ENCODE assay signal across 14 cellular contexts in genomic region chr14:20372796-20373195, GRCh38. TPM values are rescaled to one million over a fixed set of nuclear protein-coding genes. Genes with fewer than 3 reads are reported as not detected.
A peak's percentile ranks its signal among the peaks of the same experiment; 100 is the strongest.
DNase-seq lines count a peak whose midpoint lies in the region; ATAC-seq and TF ChIP-seq lines count a peak whose summit lies in the region.
"Had no signal": no experiment of that assay in that cellular context is flagged by ENCODE, and none has a peak within 500 bp of the region (broad histone marks: within the 10 kb centered on the region; RNA-seq: fewer than 3 reads in every experiment).

No MANE protein-coding gene starts in this region.

- ATAC-seq in WTC11, result no peak
- no peak for ATAC-seq in natural killer cell
- ATAC-seq: GM23338 had no signal

- intact Hi-C loops in activated CD4-positive, alpha-beta T cell treated with anti-CD3 and anti-CD28 coated beads, Interleukin-2, amount 10 ng/mL, durations not matched to agents 24 days and 14 days (cut with micrococcal nuclease), result no loop called here
- intact Hi-C loops in activated naive CD4-positive, alpha-beta T cell treated with anti-CD3 and anti-CD28 coated beads for 36 hours (cut with micrococcal nuclease), result no loop called here
- intact Hi-C loops in natural killer cell (cut with micrococcal nuclease), result no loop called here

- TF ChIP-seq CTCF in WTC11 (IDR thresholded peaks at IDR 0.05) (no peak), natural killer cell (IDR thresholded peaks at IDR 0.05) (no peak)

- no peaks in the 10 kb centered on the region for H3K27me3 Mint-ChIP-seq in activated CD4-positive, alpha-beta T cell treated with anti-CD3 and anti-CD28 coated beads, Interleukin-2, amount 10 ng/mL, durations not matched to agents 24 days and 14 days
- no peaks in the 10 kb centered on the region for H3K27me3 Mint-ChIP-seq in activated naive CD4-positive, alpha-beta T cell treated with anti-CD3 and anti-CD28 coated beads, Interleukin-2, amount 10 ng/mL, durations not matched to agents 7 days and 5 days
- H3K27me3 Mint-ChIP-seq in activated naive CD4-positive, alpha-beta T cell treated with anti-CD3 and anti-CD28 coated beads for 36 hours (ENCODE audit: low read depth), result no peaks in the 10 kb centered on the region
- no peaks in the 10 kb centered on the region for H3K27me3 Mint-ChIP-seq in WTC11 (ENCODE audit: low read depth)
- H3K27me3 Mint-ChIP-seq in natural killer cell (ENCODE audit: low read depth in 2 of 2), result no peaks in the 10 kb centered on the region
- H3K27me3 Mint-ChIP-seq: CD4-positive, alpha-beta T cell had no signal

- peak overlapping the region; percentile 10 for H3K27ac Mint-ChIP-seq in activated CD4-positive, alpha-beta T cell treated with anti-CD3 and anti-CD28 coated beads, Interleukin-2, amount 10 ng/mL, durations not matched to agents 24 days and 14 days
- peak overlapping the region; percentile 39 for H3K27ac Mint-ChIP-seq in activated naive CD4-positive, alpha-beta T cell treated with anti-CD3 and anti-CD28 coated beads, Interleukin-2, amount 10 ng/mL, durations not matched to agents 7 days and 5 days
- H3K27ac Mint-ChIP-seq in activated naive CD4-positive, alpha-beta T cell treated with anti-CD3 and anti-CD28 coated beads for 36 hours, result no peak overlapping the region
- H3K27ac Mint-ChIP-seq in WTC11 (peak overlapping the region; percentile 32), natural killer cell (no peak overlapping the region)
- H3K27ac Mint-ChIP-seq: CD4-positive, alpha-beta T cell; GM23338 had no signal

- H3K9me3 Mint-ChIP-seq in activated CD4-positive, alpha-beta T cell treated with anti-CD3 and anti-CD28 coated beads, Interleukin-2, amount 10 ng/mL, durations not matched to agents 24 days and 14 days, result no peaks in the 10 kb centered on the region
- H3K9me3 Mint-ChIP-seq in activated naive CD4-positive, alpha-beta T cell treated with anti-CD3 and anti-CD28 coated beads, Interleukin-2, amount 10 ng/mL, durations not matched to agents 7 days and 5 days, result no peaks in the 10 kb centered on the region
- H3K9me3 Mint-ChIP-seq in activated naive CD4-positive, alpha-beta T cell treated with anti-CD3 and anti-CD28 coated beads for 36 hours, result peaks cover 2% of the 10 kb centered on the region
- H3K9me3 Mint-ChIP-seq in WTC11 (peaks cover 3% of the 10 kb centered on the region; the same call in 1 of the 2 replicates), natural killer cell (no peaks in the 10 kb centered on the region)
- H3K9me3 Mint-ChIP-seq: CD4-positive, alpha-beta T cell; GM23338 had no signal

- DNase-seq in activated CD4-positive, alpha-beta T cell treated with anti-CD3 and anti-CD28 coated beads, Interleukin-2, amount 10 ng/mL, durations not matched to agents 24 days and 14 days, result no peak
- DNase-seq in activated CD4-positive, alpha-beta T cell treated with anti-CD3 and anti-CD28 coated beads for 48 hours, result no peak
- DNase-seq in activated naive CD4-positive, alpha-beta T cell treated with anti-CD3 and anti-CD28 coated beads, Interleukin-2, amount 10 ng/mL, durations not matched to agents 7 days and 5 days, result no peak
- no peak for DNase-seq in activated naive CD4-positive, alpha-beta T cell treated with anti-CD3 and anti-CD28 coated beads for 36 hours
- DNase-seq in WTC11 (ENCODE audit: low spot score) (no peak), T-helper 2 cell (no peak), natural killer cell (no peak)
- DNase-seq: AML-193; CD4-positive, alpha-beta T cell; DMS153; DMS79; GDM1; HCEC 1CT had no signal

- H3K4me3 Mint-ChIP-seq in activated CD4-positive, alpha-beta T cell treated with anti-CD3 and anti-CD28 coated beads, Interleukin-2, amount 10 ng/mL, durations not matched to agents 24 days and 14 days, result no peak overlapping the region
- H3K4me3 Mint-ChIP-seq in activated naive CD4-positive, alpha-beta T cell treated with anti-CD3 and anti-CD28 coated beads, Interleukin-2, amount 10 ng/mL, durations not matched to agents 7 days and 5 days, result no peak overlapping the region
- H3K4me3 Mint-ChIP-seq in activated naive CD4-positive, alpha-beta T cell treated with anti-CD3 and anti-CD28 coated beads for 36 hours, result no peak overlapping the region
- H3K4me3 Mint-ChIP-seq in WTC11, result no peak overlapping the region
- no peak overlapping the region for H3K4me3 Mint-ChIP-seq in natural killer cell
- H3K4me3 Mint-ChIP-seq: CD4-positive, alpha-beta T cell; GM23338 had no signal

- POLR2A ChIA-PET in WTC11 (lab: Charles Lee), result no interaction called here

- peaks cover 71% of the 10 kb centered on the region for H3K36me3 Mint-ChIP-seq in activated CD4-positive, alpha-beta T cell treated with anti-CD3 and anti-CD28 coated beads, Interleukin-2, amount 10 ng/mL, durations not matched to agents 24 days and 14 days (ENCODE audit: low read depth)
- H3K36me3 Mint-ChIP-seq in activated naive CD4-positive, alpha-beta T cell treated with anti-CD3 and anti-CD28 coated beads, Interleukin-2, amount 10 ng/mL, durations not matched to agents 7 days and 5 days, result peaks cover 66% of the 10 kb centered on the region
- H3K36me3 Mint-ChIP-seq in activated naive CD4-positive, alpha-beta T cell treated with anti-CD3 and anti-CD28 coated beads for 36 hours (ENCODE audit: low read depth), result peaks cover 36% of the 10 kb centered on the region
- H3K36me3 Mint-ChIP-seq in WTC11 (peaks cover 49% of the 10 kb centered on the region), natural killer cell (peaks cover 37% of the 10 kb centered on the region)

- CTCF ChIA-PET in activated naive CD4-positive, alpha-beta T cell treated with anti-CD3 and anti-CD28 coated beads, Interleukin-2, amount 10 ng/mL, durations not matched to agents 7 days and 5 days (lab: Charles Lee), result interaction anchor here (0.6 kb wide), 1 partner anchor 790 kb away, joined by 4 read pairs; no protein-coding TSS in a partner anchor
- CTCF ChIA-PET in activated naive CD4-positive, alpha-beta T cell treated with anti-CD3 and anti-CD28 coated beads for 36 hours (lab: Charles Lee), result no interaction called here
- CTCF ChIA-PET in WTC11 (lab: Charles Lee), result no interaction called here

- peaks cover 2% of the 10 kb centered on the region for H3K4me1 Mint-ChIP-seq in activated CD4-positive, alpha-beta T cell treated with anti-CD3 and anti-CD28 coated beads, Interleukin-2, amount 10 ng/mL, durations not matched to agents 24 days and 14 days
- H3K4me1 Mint-ChIP-seq in activated naive CD4-positive, alpha-beta T cell treated with anti-CD3 and anti-CD28 coated beads, Interleukin-2, amount 10 ng/mL, durations not matched to agents 7 days and 5 days, result no peaks in the 10 kb centered on the region
- peaks cover 5% of the 10 kb centered on the region for H3K4me1 Mint-ChIP-seq in activated naive CD4-positive, alpha-beta T cell treated with anti-CD3 and anti-CD28 coated beads for 36 hours (ENCODE audit: low read depth)
- no peaks in the 10 kb centered on the region for H3K4me1 Mint-ChIP-seq in WTC11
- no peaks in the 10 kb centered on the region for H3K4me1 Mint-ChIP-seq in natural killer cell
- H3K4me1 Mint-ChIP-seq: GM23338 had no signal

TF ChIP-seq in WTC11, 78 proteins besides CTCF, POLR2A, EP300 and RAD21:
- TF ChIP-seq NFATC4 (CRISPR knock-in tag; IDR thresholded peaks at IDR 0.05) (no peak), E2F4 (CRISPR knock-in tag; IDR thresholded peaks at IDR 0.05; ENCODE audit: borderline replicate concordance, low read depth) (no peak), MXD4 (CRISPR knock-in tag; IDR thresholded peaks at IDR 0.05; ENCODE audit: borderline replicate concordance) (no peak), SMAD4 (CRISPR knock-in tag; IDR thresholded peaks at IDR 0.05) (no peak), ZNF396 (CRISPR knock-in tag; IDR thresholded peaks at IDR 0.05; ENCODE audit: borderline replicate concordance) (no peak)
TF ChIP-seq in WTC11: peak in this region for 0.

RNA-seq across cellular contexts. Expression of gene PARP2, which starts 29.4 kb away (rescaled TPM):
- total RNA-seq in activated CD4-positive, alpha-beta T cell treated with anti-CD3 and anti-CD28 coated beads, Interleukin-2, amount 10 ng/mL, durations not matched to agents 24 days and 14 days, result 32.0 and 33.1 TPM in 2 replicates
- 10 to 100 TPM; 62.5 to 63.5 TPM for total RNA-seq in activated naive CD4-positive, alpha-beta T cell treated with anti-CD3 and anti-CD28 coated beads for 36 hours
- total RNA-seq in WTC11 (2021) (34.5 to 37.1 TPM (median 36.8 TPM) in 3 replicates), natural killer cell (10 to 100 TPM; 18.2 to 28.3 (median 22.2) TPM)

RNA-seq across cellular contexts. Expression of gene CCNB1IP1, which starts 39.7 kb away (rescaled TPM):
- total RNA-seq in activated CD4-positive, alpha-beta T cell treated with anti-CD3 and anti-CD28 coated beads, Interleukin-2, amount 10 ng/mL, durations not matched to agents 24 days and 14 days, result 60.5 and 61.8 TPM in 2 replicates
- total RNA-seq in activated naive CD4-positive, alpha-beta T cell treated with anti-CD3 and anti-CD28 coated beads for 36 hours, result 10 to 100 TPM; 93.4 to 98.6 TPM
- total RNA-seq in WTC11 (2021), result 149 to 155 TPM (median 151 TPM) in 3 replicates
- 10 to 100 TPM; 20.8 to 21.5 (median 21.2) TPM for total RNA-seq in natural killer cell

RNA-seq across cellular contexts. Expression of gene TEP1, which starts 40.5 kb away (rescaled TPM):
- 34.6 and 35.8 TPM in 2 replicates for total RNA-seq in activated CD4-positive, alpha-beta T cell treated with anti-CD3 and anti-CD28 coated beads, Interleukin-2, amount 10 ng/mL, durations not matched to agents 24 days and 14 days
- total RNA-seq in activated naive CD4-positive, alpha-beta T cell treated with anti-CD3 and anti-CD28 coated beads for 36 hours, result 10 to 100 TPM; 34.3 to 37.0 TPM
- total RNA-seq in WTC11 (2021) (16.0 to 19.4 TPM (median 18.8 TPM) in 3 replicates), natural killer cell (10 to 100 TPM; 76.3 to 83.2 (median 80.8) TPM)

Comparison
In these comparisons a context has a peak if more than half of its experiments do, and no peak if none do; other contexts are left out.
1. H3K27ac Mint-ChIP-seq: peak in activated CD4-positive, alpha-beta T cell treated with anti-CD3 and anti-CD28 coated beads, Interleukin-2, amount 10 ng/mL, durations not matched to agents 24 days and 14 days (single experiment), activated naive CD4-positive, alpha-beta T cell treated with anti-CD3 and anti-CD28 coated beads, Interleukin-2, amount 10 ng/mL, durations not matched to agents 7 days and 5 days (single experiment) and WTC11 (single experiment); none in activated naive CD4-positive, alpha-beta T cell treated with anti-CD3 and anti-CD28 coated beads for 36 hours (single experiment) and natural killer cell (0 of 2).